23 cellular contexts compared by ENCODE assay signal in genomic region chr4:26223160-26223559, GRCh38.
DNase-seq lines count a peak whose midpoint lies in the region; ATAC-seq, FAIRE-seq and TF ChIP-seq lines count a peak whose summit lies in the region.
"Had no signal": no experiment of that assay in that cellular context is flagged by ENCODE, and none has a peak within 500 bp of the region (broad histone marks: within the 10 kb centered on the region; RNA-seq: fewer than 3 reads in every experiment).

No MANE protein-coding gene starts in this region.

- no peak overlapping the region for H3K27ac ChIP-seq in IMR-90 (ENCODE audit: insufficient read depth, low read length)
- no peak overlapping the region for H3K27ac ChIP-seq in astrocyte (ENCODE audit: low read depth, low read length)
- H3K27ac ChIP-seq in mesenchymal stem cell (ENCODE audit: low read length, poor library complexity, severe bottlenecking) = no peak overlapping the region
- no peak overlapping the region for H3K27ac ChIP-seq in gastrocnemius medialis
- H3K27ac ChIP-seq: HL-60, sigmoid colon had no signal

- H3K79me1 ChIP-seq in IMR-90 (ENCODE audit: low read depth in 1 of 2, low read length in 2 of 2) (no peaks in the 10 kb centered on the region), mesenchymal stem cell (replicated peaks; ENCODE audit: low read length, poor library complexity, severe bottlenecking) (no peaks in the 10 kb centered on the region)

- peak overlapping the region; percentile 47; the same call in 1 of the 2 replicates for H3K4ac ChIP-seq in IMR-90 (ENCODE audit: low read depth, low read length)
- no peak overlapping the region for H3K4ac ChIP-seq in mesenchymal stem cell (ENCODE audit: low read depth in 1 of 2, low read length in 2 of 2)

- no peaks in the 10 kb centered on the region for H3K36me3 ChIP-seq in IMR-90 (ENCODE audit: control insufficient read depth, insufficient read depth, low read length)
- no peaks in the 10 kb centered on the region for H3K36me3 ChIP-seq in astrocyte (ENCODE audit: insufficient read depth, low read length)
- no peaks in the 10 kb centered on the region for H3K36me3 ChIP-seq in mesenchymal stem cell (ENCODE audit: control insufficient read depth in 1 of 2, insufficient read depth in 2 of 2, low read depth in 1 of 2, low read length in 2 of 2)
- H3K36me3 ChIP-seq in gastrocnemius medialis = no peaks in the 10 kb centered on the region
- H3K36me3 ChIP-seq: sigmoid colon had no signal

- H3K4me3 Mint-ChIP-seq in astrocyte (ENCODE audit: unreplicated experiment) = no peak overlapping the region
- H3K4me3 Mint-ChIP-seq: activated CD8-positive, alpha-beta T cell treated with anti-CD3 and anti-CD28 coated beads, Interleukin-2, amount 10 ng/mL, durations not matched to agents 7 days and 5 days; CD14-positive monocyte; naive thymus-derived CD8-positive, alpha-beta T cell had no signal

- H3K18ac ChIP-seq in IMR-90 (ENCODE audit: low read depth, low read length) = peak overlapping the region; percentile 36; the same call in 1 of the 2 replicates
- no peak overlapping the region for H3K18ac ChIP-seq in mesenchymal stem cell (ENCODE audit: low read depth in 1 of 2, low read length in 2 of 2)

- H2AK5ac ChIP-seq in IMR-90 (ENCODE audit: low read depth, low read length) (peak overlapping the region; percentile 2; the same call in 1 of the 2 replicates), mesenchymal stem cell (ENCODE audit: low read length, severe bottlenecking) (no peak overlapping the region)

- POLR2A ChIA-PET in IMR-90 (lab: Charles Lee; ENCODE audit: unreplicated experiment) = no interaction called here

- intact Hi-C loops in IMR-90 (cut with micrococcal nuclease) (no loop called here), gastrocnemius medialis (cut with DNase I; ENCODE audit: low total_unique reads) (no loop called here)

- TF ChIP-seq RAD21 in IMR-90 (IDR thresholded peaks at IDR 0.05; ENCODE audit: low read length) = no peak

- ATAC-seq in IMR-90 (ENCODE audit: low read depth) (peak; percentile 38), gastrocnemius medialis (no peak)
- ATAC-seq: activated CD8-positive, alpha-beta T cell treated with anti-CD3 and anti-CD28 coated beads, Interleukin-2, amount 10 ng/mL, durations not matched to agents 7 days and 5 days; activated naive CD4-positive, alpha-beta T cell treated with anti-CD3 and anti-CD28 coated beads, Interleukin-2, amount 50 U/mL, for 72 hours; esophagus mucosa; left cardiac atrium; naive thymus-derived CD8-positive, alpha-beta T cell had no signal

- H4K20me1 ChIP-seq in IMR-90 (ENCODE audit: insufficient read depth, low read length) (no peaks in the 10 kb centered on the region), astrocyte (ENCODE audit: insufficient read depth, low read length) (no peaks in the 10 kb centered on the region)

- H3K27me3 ChIP-seq in IMR-90 (ENCODE audit: control insufficient read depth, insufficient read depth, low read length) = no peaks in the 10 kb centered on the region
- H3K27me3 ChIP-seq in astrocyte (ENCODE audit: insufficient read depth, low read length) = no peaks in the 10 kb centered on the region
- no peaks in the 10 kb centered on the region for H3K27me3 ChIP-seq in mesenchymal stem cell (ENCODE audit: control insufficient read depth in 1 of 2, insufficient read depth in 1 of 2, low read length in 2 of 2)
- H3K27me3 ChIP-seq in gastrocnemius medialis = no peaks in the 10 kb centered on the region
- H3K27me3 ChIP-seq: sigmoid colon had no signal

- H2BK5ac ChIP-seq in IMR-90 (ENCODE audit: low read depth, low read length, poor library complexity, severe bottlenecking) (peak overlapping the region; percentile 25), mesenchymal stem cell (ENCODE audit: low read depth, low read length, poor library complexity, severe bottlenecking) (no peak overlapping the region)

- WGBS in IMR-90 (ENCODE audit: extremely low coverage in 2 of 2, insufficient read length in 1 of 2), 2 experiments = no CpG with 5 or more reads among the region's 2 CpGs
- WGBS in mesenchymal stem cell = 86% methylated on average over 1 of the region's 2 CpGs

- H2AFZ ChIP-seq in IMR-90 (replicated peaks; ENCODE audit: low read length, poor library complexity) (no peak overlapping the region), astrocyte (ENCODE audit: low read depth, low read length) (no peak overlapping the region), mesenchymal stem cell (ENCODE audit: low read depth, low read length) (no peak overlapping the region)

- FAIRE-seq in astrocyte (lab: Jason Lieb, UNC) = no peak
- FAIRE-seq: D721Med had no signal

- H3K9me3 ChIP-seq in IMR-90 (ENCODE audit: control insufficient read depth, insufficient read depth, low read length) = no peaks in the 10 kb centered on the region
- H3K9me3 ChIP-seq in astrocyte (ENCODE audit: insufficient read depth, low read depth, low read length) = no peaks in the 10 kb centered on the region
- peaks cover 3% of the 10 kb centered on the region for H3K9me3 ChIP-seq in mesenchymal stem cell (ENCODE audit: control insufficient read depth, low read length)
- no peaks in the 10 kb centered on the region for H3K9me3 ChIP-seq in gastrocnemius medialis
- H3K9me3 ChIP-seq: sigmoid colon had no signal

- H2BK120ac ChIP-seq in IMR-90 (ENCODE audit: low read depth, low read length) = peak overlapping the region; percentile 71
- H2BK120ac ChIP-seq in mesenchymal stem cell (ENCODE audit: low read depth, low read length) = no peak overlapping the region

- H3K27me3 Mint-ChIP-seq in astrocyte (ENCODE audit: low read depth, unreplicated experiment) = no peaks in the 10 kb centered on the region

- H3K9ac ChIP-seq in IMR-90 (ENCODE audit: low read depth, low read length) = no peak overlapping the region
- H3K9ac ChIP-seq in astrocyte (ENCODE audit: low read length) = no peak overlapping the region
- no peak overlapping the region for H3K9ac ChIP-seq in mesenchymal stem cell (ENCODE audit: low read length)

- no peak overlapping the region for H3K56ac ChIP-seq in IMR-90 (ENCODE audit: extremely low read depth, insufficient read depth, low read length)

- peak; percentile 87 for DNase-seq in EH (ENCODE audit: low read depth)
- peak; percentile 81 for DNase-seq in IMR-90
- DNase-seq in astrocyte (ENCODE audit: low read depth) = peak; percentile 59
- peak; percentile 26 for DNase-seq in mesenchymal stem cell
- DNase-seq in SKM-1 treated with dmso at 0.1 percent for 144 hours (lab: John Stamatoyannopoulos, UW; ENCODE audit: unreplicated experiment) = no peak
- no peak for DNase-seq in gastrocnemius medialis
- DNase-seq in NCI-H526 (lab: John Stamatoyannopoulos, UW) = no peak
- no peak for DNase-seq in C1 segment of cervical spinal cord (lab: John Stamatoyannopoulos, UW)
- DNase-seq: ACHN; activated CD4-positive, CD25-positive, alpha-beta regulatory T cell treated with anti-CD3 and anti-CD28 coated beads, Interleukin-2, amount 50 U/mL, for 72 hours; activated CD8-positive, alpha-beta T cell treated with anti-CD3 and anti-CD28 coated beads, Interleukin-2, amount 10 ng/mL, durations not matched to agents 7 days and 5 days; effector CD4-positive, alpha-beta T cell; left cardiac atrium; naive thymus-derived CD8-positive, alpha-beta T cell; NCI-H1436 treated with DMSO at 0.1 percent for 48 hours; NCI-H510A treated with DMSO at 0.1 percent for 48 hours; sigmoid colon; substantia nigra had no signal

- H3K14ac ChIP-seq in IMR-90 (replicated peaks; ENCODE audit: low read depth, low read length) = 0 out of 2 replicates have a peak overlapping the region, but pooled peaks have one; percentile 40
- H3K14ac ChIP-seq in mesenchymal stem cell (ENCODE audit: low read length in 2 of 2) = no peak overlapping the region

- dilution Hi-C loops in IMR-90 (cut with HindIII; ENCODE audit: low sequenced_read_pairs, unreplicated experiment) = no loop called here

- H3K4me1 ChIP-seq in IMR-90 (ENCODE audit: control insufficient read depth, insufficient read depth, low read length) (peaks cover 9% of the 10 kb centered on the region), astrocyte (ENCODE audit: insufficient read depth, low read length) (peaks cover 24% of the 10 kb centered on the region), mesenchymal stem cell (ENCODE audit: control insufficient read depth, insufficient read depth, low read depth, low read length) (peaks cover 11% of the 10 kb centered on the region), gastrocnemius medialis (no peaks in the 10 kb centered on the region)

- H3K79me2 ChIP-seq in astrocyte (ENCODE audit: insufficient read depth, low read length) = no peaks in the 10 kb centered on the region

- H3K4me3 ChIP-seq in IMR-90 (ENCODE audit: insufficient read depth, low read depth, low read length) (no peak overlapping the region), astrocyte (ENCODE audit: insufficient read depth, low read depth, low read length) (no peak overlapping the region), mesenchymal stem cell (ENCODE audit: insufficient read depth in 1 of 2, low read depth in 1 of 2, low read length in 2 of 2) (no peak overlapping the region), gastrocnemius medialis (no peak overlapping the region)
- H3K4me3 ChIP-seq: sigmoid colon had no signal

- BruUV-seq in IMR-90 (replicated peaks; lab: Mats Ljungman, UMichigan) = no TSS peak

- H3K36me3 Mint-ChIP-seq in astrocyte (ENCODE audit: low read depth, unreplicated experiment) = no peaks in the 10 kb centered on the region
- H3K36me3 Mint-ChIP-seq: activated naive CD4-positive, alpha-beta T cell treated with anti-CD3 and anti-CD28 coated beads, Interleukin-2, amount 50 U/mL, for 72 hours; CD14-positive monocyte; naive thymus-derived CD8-positive, alpha-beta T cell had no signal

- H3K9me3 Mint-ChIP-seq in astrocyte (ENCODE audit: unreplicated experiment) = peaks cover 5% of the 10 kb centered on the region

- no peak overlapping the region for H2BK12ac ChIP-seq in mesenchymal stem cell (ENCODE audit: low read length in 2 of 2)

- H4K8ac ChIP-seq in IMR-90 (ENCODE audit: low read depth in 2 of 2, low read length in 2 of 2) (no peak overlapping the region; a peak in 1 of 4 replicates), mesenchymal stem cell (ENCODE audit: low read length) (no peak overlapping the region)

- H4K91ac ChIP-seq in IMR-90 (ENCODE audit: insufficient read depth, low read depth, low read length) = peak overlapping the region; percentile 31; the same call in 1 of the 2 replicates
- no peak overlapping the region for H4K91ac ChIP-seq in mesenchymal stem cell (ENCODE audit: low read length)

- H2BK20ac ChIP-seq in IMR-90 (ENCODE audit: low read depth, low read length) = peak overlapping the region; percentile 37; the same call in 1 of the 2 replicates

- TF ChIP-seq POLR2A in IMR-90 (IDR thresholded peaks at IDR 0.05; ENCODE audit: low read depth, low read length) = no peak
- TF ChIP-seq POLR2A in gastrocnemius medialis (IDR thresholded peaks at IDR 0.05) = no peak

- CTCF ChIA-PET in IMR-90 (lab: Yijun Ruan, JAX) = interaction anchor here (0.7 kb wide), 1 partner anchor 9 kb away, joined by 3 read pairs; no protein-coding TSS in a partner anchor

- no peak overlapping the region for H3K27ac Mint-ChIP-seq in astrocyte (ENCODE audit: unreplicated experiment)
- H3K27ac Mint-ChIP-seq: activated CD8-positive, alpha-beta T cell treated with anti-CD3 and anti-CD28 coated beads, Interleukin-2, amount 10 ng/mL, durations not matched to agents 7 days and 5 days; activated naive CD4-positive, alpha-beta T cell treated with anti-CD3 and anti-CD28 coated beads, Interleukin-2, amount 50 U/mL, for 72 hours had no signal

- TF ChIP-seq CTCF in IMR-90 (conservative IDR thresholded peaks at IDR 0.05; ENCODE audit: low read depth, low read length) = no peak
- no peak for TF ChIP-seq CTCF in astrocyte (IDR thresholded peaks at IDR 0.05; ENCODE audit: insufficient read depth, low read depth, low read length)
- no peak for TF ChIP-seq CTCF in gastrocnemius medialis (IDR thresholded peaks at IDR 0.05 in 4 of 5, conservative IDR thresholded peaks at IDR 0.05 in 1 of 5)

- H2BK15ac ChIP-seq in IMR-90 (ENCODE audit: low read depth, low read length) (0 out of 3 replicates have a peak overlapping the region, but pooled peaks have one; percentile 25), mesenchymal stem cell (ENCODE audit: low read depth, poor library complexity, severe bottlenecking) (no peak overlapping the region)

- H3K4me1 Mint-ChIP-seq in astrocyte (ENCODE audit: low read depth, unreplicated experiment) = peaks cover 8% of the 10 kb centered on the region
- H3K4me1 Mint-ChIP-seq: naive thymus-derived CD8-positive, alpha-beta T cell had no signal

- H4K5ac ChIP-seq in IMR-90 (ENCODE audit: low read depth, low read length) = no peak overlapping the region

- H3K23ac ChIP-seq in IMR-90 (ENCODE audit: low read depth, low read length) (no peak overlapping the region), mesenchymal stem cell (ENCODE audit: low read length in 2 of 2) (no peak overlapping the region)

- in situ Hi-C loops in IMR-90 (cut with MboI; ENCODE audit: low sequenced_read_pairs) = no loop called here
- in situ Hi-C loops in gastrocnemius medialis (cut with MboI; ENCODE audit: low sequenced_read_pairs in 4 of 4) = no loop called here

- H3K9me1 ChIP-seq in IMR-90 (ENCODE audit: insufficient read depth, low read length) = no peaks in the 10 kb centered on the region

- H3K4me2 ChIP-seq in IMR-90 (ENCODE audit: low read depth, low read length) (no peak overlapping the region), astrocyte (ENCODE audit: low read length) (no peak overlapping the region), mesenchymal stem cell (ENCODE audit: low read length, poor library complexity, severe bottlenecking) (no peak overlapping the region)

- no peak overlapping the region for H2AK9ac ChIP-seq in IMR-90 (replicated peaks; ENCODE audit: low read depth, low read length, poor library complexity)

Comparison
In these comparisons a context has a peak if more than half of its experiments do, and no peak if none do; other contexts are left out.
1. DNase-seq: peak in EH (single experiment), IMR-90 (single experiment), astrocyte (single experiment) and mesenchymal stem cell (single experiment); none in SKM-1 treated with dmso at 0.1 percent for 144 hours (single experiment), gastrocnemius medialis (0 of 2), NCI-H526 (0 of 2) and C1 segment of cervical spinal cord (0 of 14).